Comparison of ENCODE assay signal across 14 cellular contexts in genomic region chr20:50537546-50538201, GRCh38. TPM values are rescaled to one million over a fixed set of nuclear protein-coding genes. Genes with fewer than 3 reads are reported as not detected.
DNase-seq lines count a peak whose midpoint lies in the region; ATAC-seq and TF ChIP-seq lines count a peak whose summit lies in the region.
"Had no signal": no experiment of that assay in that cellular context is flagged by ENCODE, and none has a peak within 500 bp of the region (broad histone marks: within the 10 kb centered on the region; RNA-seq: fewer than 3 reads in every experiment).

No MANE protein-coding gene starts in this region.

- H3K4me1 ChIP-seq in HEK293 (ENCODE audit: control insufficient read depth, insufficient read depth, low read length), result peaks cover 12% of the 10 kb centered on the region
- H3K4me1 ChIP-seq in neutrophil (ENCODE audit: control insufficient read depth in 1 of 2, insufficient read depth in 1 of 2, low read depth in 1 of 2, low read length in 1 of 2), result peaks cover 71 to 77% of the 10 kb centered on the region in 2 experiments
- peaks cover 58% of the 10 kb centered on the region for H3K4me1 ChIP-seq in GM23248 (ENCODE audit: insufficient read depth)

- H3K9me2 ChIP-seq in GM23248 (ENCODE audit: insufficient read depth), result no peaks in the 10 kb centered on the region

- H3K27me3 ChIP-seq in neutrophil (no peaks in the 10 kb centered on the region), GM23248 (replicated peaks; ENCODE audit: insufficient read depth) (no peaks in the 10 kb centered on the region)
- H3K27me3 ChIP-seq: gastrocnemius medialis, suprapubic skin had no signal

- H2AFZ ChIP-seq in GM23248, result no peak overlapping the region

- DNase-seq in NCI-H1092 treated with DMSO at 0.1 percent for 48 hours (lab: John Stamatoyannopoulos, UW) (peak; percentile 9), NCI-H1092 (lab: John Stamatoyannopoulos, UW) (no peak), GM23248 (no peak), Kasumi-1 (lab: John Stamatoyannopoulos, UW) (no peak)
- DNase-seq in stimulated activated CD4-positive, alpha-beta T cell treated with anti-CD3 and anti-CD28 coated beads, Interleukin-2, amount 100 ng/mL, for 24 hours, result no peak
- DNase-seq: effector CD4-positive, alpha-beta T cell; gastrocnemius medialis; islet precursor cell; NCI-H524 had no signal

- no peaks in the 10 kb centered on the region for H4K20me1 ChIP-seq in GM23248 (ENCODE audit: insufficient read depth)

- POLR2A ChIA-PET in HEK293 (lab: Yijun Ruan, JAX), result interaction anchor here (1.8 kb wide), 1 partner anchor 28 kb away, joined by 6 read pairs; the partner anchor contains the start of gene PTPN1

- H3K4me1 Mint-ChIP-seq in activated T-helper 17 cell treated with anti-CD3 and anti-CD28 coated beads, Interleukin-2, amount 50 U/mL, for 72 hours, result peaks cover 58% of the 10 kb centered on the region

- H3K9me3 ChIP-seq in HEK293 (ENCODE audit: control insufficient read depth, insufficient read depth, low read depth, low read length) (no peaks in the 10 kb centered on the region), neutrophil (no peaks in the 10 kb centered on the region), GM23248 (ENCODE audit: low read depth) (no peaks in the 10 kb centered on the region)
- H3K9me3 ChIP-seq: gastrocnemius medialis, suprapubic skin had no signal

- no peak overlapping the region for H3K4me2 ChIP-seq in GM23248 (ENCODE audit: unreplicated experiment)

- H3K4me3 ChIP-seq in HEK293 (ENCODE audit: low read depth, low read length) (no peak overlapping the region), neutrophil (ENCODE audit: low read depth in 1 of 2, low read length in 1 of 2) (peak overlapping the region in 1 of 2 experiments; percentile 22), GM23248 (no peak overlapping the region)
- H3K4me3 ChIP-seq: gastrocnemius medialis, suprapubic skin had no signal

- no peaks in the 10 kb centered on the region for H3K9me3 Mint-ChIP-seq in activated T-helper 17 cell treated with anti-CD3 and anti-CD28 coated beads, Interleukin-2, amount 50 U/mL, for 72 hours

- H3K27ac Mint-ChIP-seq in activated T-helper 17 cell treated with anti-CD3 and anti-CD28 coated beads, Interleukin-2, amount 50 U/mL, for 72 hours, result peak overlapping the region; percentile 24

- H3K27me3 Mint-ChIP-seq in activated T-helper 17 cell treated with anti-CD3 and anti-CD28 coated beads, Interleukin-2, amount 50 U/mL, for 72 hours, result no peaks in the 10 kb centered on the region

- no peak overlapping the region for H3K9ac ChIP-seq in GM23248

- H3F3A ChIP-seq in GM23248 (ENCODE audit: insufficient read depth), result peaks cover 37% of the 10 kb centered on the region

- H3K36me3 ChIP-seq in HEK293 (ENCODE audit: control insufficient read depth in 2 of 2, insufficient read depth in 1 of 2, low read length in 2 of 2), result no peaks in the 10 kb centered on the region
- no peaks in the 10 kb centered on the region for H3K36me3 ChIP-seq in neutrophil
- no peaks in the 10 kb centered on the region for H3K36me3 ChIP-seq in GM23248 (ENCODE audit: low read depth)
- H3K36me3 ChIP-seq: gastrocnemius medialis, suprapubic skin had no signal

- 97% methylated on average over 7 of the region's 7 CpGs for WGBS in GM23248 (ENCODE audit: low coverage in 1 of 2, low lambda C conversion rate in 2 of 2, missing lambda C conversion rate in 2 of 2), 2 experiments

- in situ Hi-C loops in GM23248 (cut with MboI), result no loop called here

- peaks cover 66% of the 10 kb centered on the region for H3K36me3 Mint-ChIP-seq in activated T-helper 17 cell treated with anti-CD3 and anti-CD28 coated beads, Interleukin-2, amount 50 U/mL, for 72 hours (ENCODE audit: low read depth)

- H3K4me3 Mint-ChIP-seq in activated T-helper 17 cell treated with anti-CD3 and anti-CD28 coated beads, Interleukin-2, amount 50 U/mL, for 72 hours, result peak overlapping the region; percentile 21

- CTCF ChIA-PET in HEK293 (lab: Yijun Ruan, JAX), result interaction anchor here (0.8 to 1.3 kb wide), 2 partner anchors 38 to 1152 kb away, joined by 3 to 4 read pairs; no protein-coding TSS in a partner anchor

- H3K27ac ChIP-seq in HEK293 (ENCODE audit: extremely low read depth, low read depth, low read length) (no peak overlapping the region), neutrophil (peak overlapping the region; percentile 83), GM23248 (no peak overlapping the region)
- H3K27ac ChIP-seq: 22Rv1, gastrocnemius medialis, suprapubic skin had no signal

- no peak for ATAC-seq in activated T-helper 17 cell treated with anti-CD3 and anti-CD28 coated beads, Interleukin-2, amount 50 U/mL, for 72 hours (replicated peaks)
- ATAC-seq: gastrocnemius medialis had no signal

- peaks cover 99% of the 10 kb centered on the region for H3K79me2 ChIP-seq in GM23248 (ENCODE audit: insufficient read depth)

- TF ChIP-seq CTCF in HEK293 (tag by site-specific recombination; IDR thresholded peaks at IDR 0.05) (no peak), neutrophil (IDR thresholded peaks at IDR 0.05) (no peak)

TF ChIP-seq in HEK293, 187 proteins besides CTCF, POLR2A, EP300 and RAD21:
- TF ChIP-seq ZNF175 (tag by site-specific recombination; IDR thresholded peaks at IDR 0.05), result no peak
- no peak for TF ChIP-seq ZNF747 (tag by site-specific recombination; IDR thresholded peaks at IDR 0.05)
- TF ChIP-seq GLI4 (tag by site-specific recombination; IDR thresholded peaks at IDR 0.05), result no peak
- peak; percentile 76 for TF ChIP-seq SCRT2 (tag by site-specific recombination; IDR thresholded peaks at IDR 0.05)
- TF ChIP-seq, protein P1, sequence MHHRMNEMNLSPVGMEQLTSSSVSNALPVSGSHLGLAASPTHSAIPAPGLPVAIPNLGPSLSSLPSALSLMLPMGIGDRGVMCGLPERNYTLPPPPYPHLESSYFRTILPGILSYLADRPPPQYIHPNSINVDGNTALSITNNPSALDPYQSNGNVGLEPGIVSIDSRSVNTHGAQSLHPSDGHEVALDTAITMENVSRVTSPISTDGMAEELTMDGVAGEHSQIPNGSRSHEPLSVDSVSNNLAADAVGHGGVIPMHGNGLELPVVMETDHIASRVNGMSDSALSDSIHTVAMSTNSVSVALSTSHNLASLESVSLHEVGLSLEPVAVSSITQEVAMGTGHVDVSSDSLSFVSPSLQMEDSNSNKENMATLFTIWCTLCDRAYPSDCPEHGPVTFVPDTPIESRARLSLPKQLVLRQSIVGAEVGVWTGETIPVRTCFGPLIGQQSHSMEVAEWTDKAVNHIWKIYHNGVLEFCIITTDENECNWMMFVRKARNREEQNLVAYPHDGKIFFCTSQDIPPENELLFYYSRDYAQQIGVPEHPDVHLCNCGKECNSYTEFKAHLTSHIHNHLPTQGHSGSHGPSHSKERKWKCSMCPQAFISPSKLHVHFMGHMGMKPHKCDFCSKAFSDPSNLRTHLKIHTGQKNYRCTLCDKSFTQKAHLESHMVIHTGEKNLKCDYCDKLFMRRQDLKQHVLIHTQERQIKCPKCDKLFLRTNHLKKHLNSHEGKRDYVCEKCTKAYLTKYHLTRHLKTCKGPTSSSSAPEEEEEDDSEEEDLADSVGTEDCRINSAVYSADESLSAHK (tag by site-specific recombination; IDR thresholded peaks at IDR 0.05), result no peak
- TF ChIP-seq ZNF561 (tag by site-specific recombination; IDR thresholded peaks at IDR 0.05; ENCODE audit: borderline replicate concordance), result no peak
- TF ChIP-seq ZNF133 (tag by site-specific recombination; IDR thresholded peaks at IDR 0.05), result no peak
- peak; percentile 69; the same call in 1 of the 2 replicates for TF ChIP-seq SCRT1 (tag by site-specific recombination; IDR thresholded peaks at IDR 0.05; ENCODE audit: borderline replicate concordance)

RNA-seq across cellular contexts. Expression of gene PTPN1, which starts 27.5 kb away (rescaled TPM):
- 10 to 100 TPM; 68.3 to 77.1 TPM for total RNA-seq in activated T-helper 17 cell treated with anti-CD3 and anti-CD28 coated beads, Interleukin-2, amount 50 U/mL, for 72 hours
- total RNA-seq in GM23248 (2014; rRNA removed; shearing (Covaris generic)), result 22.8 and 27.9 TPM in 2 replicates
- polyA plus RNA-seq in GM23248 (2016; fragmentation: Nextera tagmentation; extraction: Ambion mirVana), result 18.8 and 18.9 TPM in 2 replicates
